11 cellular contexts compared by ENCODE assay signal in the genomic region with DNA sequence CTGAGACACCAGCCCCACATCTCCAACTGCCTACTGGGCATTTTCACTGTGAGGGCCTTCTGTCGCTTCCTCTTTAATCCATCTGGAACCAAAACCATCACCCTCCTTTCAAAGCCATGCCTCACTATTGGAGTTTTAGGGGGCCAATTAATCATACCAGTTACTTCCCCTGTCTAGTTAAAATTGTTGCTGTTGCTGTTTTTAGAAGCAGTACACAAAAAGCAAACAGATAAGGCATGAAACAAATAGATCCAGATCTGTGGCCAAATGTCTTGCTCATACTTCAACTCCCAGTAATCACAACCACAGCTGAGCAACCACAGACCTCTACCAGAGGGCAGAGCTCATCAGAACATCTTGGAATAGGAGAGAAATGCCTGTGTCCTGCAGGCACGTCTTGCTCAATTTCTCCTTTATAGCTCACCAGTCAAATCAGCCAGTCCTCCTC.
DNase-seq lines count a peak whose midpoint lies in the region; FAIRE-seq lines count a peak whose summit lies in the region.
"Had no signal": no experiment of that assay in that cellular context is flagged by ENCODE, and none has a peak within 500 bp of the region (broad histone marks: within the 10 kb centered on the region; RNA-seq: fewer than 3 reads in every experiment).

No MANE protein-coding gene starts in this region.

- H3K27me3 ChIP-seq in mesenchymal stem cell (ENCODE audit: control insufficient read depth in 1 of 2, insufficient read depth in 1 of 2, low read length in 2 of 2) = no peaks in the 10 kb centered on the region
- H3K27me3 ChIP-seq: BLaER1 had no signal

- H3K4me3 ChIP-seq in mesenchymal stem cell (ENCODE audit: insufficient read depth in 1 of 2, low read depth in 1 of 2, low read length in 2 of 2) = peak overlapping the region in 1 of 2 experiments; percentile 16
- H3K4me3 ChIP-seq: BLaER1, PC-9 had no signal

- no peaks in the 10 kb centered on the region for H3K4me1 ChIP-seq in mesenchymal stem cell (ENCODE audit: control insufficient read depth, insufficient read depth, low read depth, low read length)

- H3K27ac ChIP-seq in caudate nucleus (ENCODE audit: low read depth, low read length) (peak overlapping the region; percentile 24), mesenchymal stem cell (ENCODE audit: low read length, poor library complexity, severe bottlenecking) (peak overlapping the region; percentile 66)
- H3K27ac ChIP-seq: BLaER1, PC-9 had no signal

- H2AK5ac ChIP-seq in mesenchymal stem cell (ENCODE audit: low read length, severe bottlenecking) = peak overlapping the region; percentile 74

- 73% methylated on average over 1 of the region's 2 CpGs for WGBS in mesenchymal stem cell

- H3K14ac ChIP-seq in mesenchymal stem cell (ENCODE audit: low read length in 2 of 2) = no peak overlapping the region

- no peaks in the 10 kb centered on the region for H3K36me3 ChIP-seq in mesenchymal stem cell (ENCODE audit: control insufficient read depth in 1 of 2, insufficient read depth in 2 of 2, low read depth in 1 of 2, low read length in 2 of 2)
- H3K36me3 ChIP-seq: BLaER1 had no signal

- no peak overlapping the region for H2AFZ ChIP-seq in mesenchymal stem cell (ENCODE audit: low read depth, low read length)
- H2AFZ ChIP-seq: PC-9 had no signal

- no peak overlapping the region for H2BK120ac ChIP-seq in mesenchymal stem cell (ENCODE audit: low read depth, low read length)

- peak overlapping the region in 1 of 2 experiments; percentile 60 for H2BK12ac ChIP-seq in mesenchymal stem cell (ENCODE audit: low read length in 2 of 2)

- H2BK15ac ChIP-seq in mesenchymal stem cell (ENCODE audit: low read depth, poor library complexity, severe bottlenecking) = peak overlapping the region; percentile 88

- peaks cover 6% of the 10 kb centered on the region for H3K79me1 ChIP-seq in mesenchymal stem cell (replicated peaks; ENCODE audit: low read length, poor library complexity, severe bottlenecking)

- no peak overlapping the region for H3K23ac ChIP-seq in mesenchymal stem cell (ENCODE audit: low read length in 2 of 2)

- peak overlapping the region; percentile 35 to 65 for H3K18ac ChIP-seq in mesenchymal stem cell (ENCODE audit: low read depth in 1 of 2, low read length in 2 of 2)

- no peaks in the 10 kb centered on the region for H3K9me3 ChIP-seq in mesenchymal stem cell (ENCODE audit: control insufficient read depth, low read length)
- H3K9me3 ChIP-seq: BLaER1 had no signal

- H4K91ac ChIP-seq in mesenchymal stem cell (ENCODE audit: low read length) = no peak overlapping the region

- FAIRE-seq in GM19239 (lab: Jason Lieb, UNC) = no peak

- H3K9ac ChIP-seq in mesenchymal stem cell (ENCODE audit: low read length) = peak overlapping the region; percentile 76
- H3K9ac ChIP-seq: BLaER1 had no signal

- DNase-seq in A172 (ENCODE audit: low spot score) (peak; percentile 97), NCI-H1694 (lab: John Stamatoyannopoulos, UW) (peak; percentile 29), caudate nucleus (lab: John Stamatoyannopoulos, UW) (peak in 1 of 61 donors; percentile 4), mesenchymal stem cell (peak; percentile 94), NCI-H774 (lab: John Stamatoyannopoulos, UW) (no peak), NCI-H1105 treated with DMSO at 0.1 percent for 48 hours (lab: John Stamatoyannopoulos, UW) (no peak), GM19239 (ENCODE audit: insufficient read length, low spot score) (no peak), NCI-H2196 (lab: John Stamatoyannopoulos, UW; ENCODE audit: unreplicated experiment) (no peak)
- DNase-seq: activated T-cell treated with anti-CD3 and anti-CD28 coated beads, Interleukin-2, amount 50 U/mL, for 72 hours had no signal

- H3K4me2 ChIP-seq in mesenchymal stem cell (ENCODE audit: low read length, poor library complexity, severe bottlenecking) = peak overlapping the region; percentile 33
- H3K4me2 ChIP-seq: BLaER1, PC-9 had no signal

- peak overlapping the region; percentile 33 for H4K8ac ChIP-seq in mesenchymal stem cell (ENCODE audit: low read length)

- H3K4ac ChIP-seq in mesenchymal stem cell (ENCODE audit: low read depth in 1 of 2, low read length in 2 of 2) = peak overlapping the region in 1 of 2 experiments; percentile 32

- H2BK5ac ChIP-seq in mesenchymal stem cell (ENCODE audit: low read depth, low read length, poor library complexity, severe bottlenecking) = no peak overlapping the region

Comparison
In these comparisons a context has a peak if more than half of its experiments do, and no peak if none do; other contexts are left out.
1. DNase-seq: peak in A172 (single experiment), NCI-H1694 (single experiment) and mesenchymal stem cell (single experiment); none in NCI-H774 (single experiment), NCI-H1105 treated with DMSO at 0.1 percent for 48 hours (single experiment), GM19239 (single experiment) and NCI-H2196 (single experiment).